Comparison of ENCODE assay signal across 9 cellular contexts in genomic region chr3:138944842-138945645, GRCh38. TPM values are rescaled to one million over a fixed set of nuclear protein-coding genes. Genes with fewer than 3 reads are reported as not detected.
A peak's percentile ranks its signal among the peaks of the same experiment; 100 is the strongest.
DNase-seq lines count a peak whose midpoint lies in the region; ATAC-seq, FAIRE-seq and TF ChIP-seq lines count a peak whose summit lies in the region.
"Had no signal": no experiment of that assay in that cellular context is flagged by ENCODE, and none has a peak within 500 bp of the region (broad histone marks: within the 10 kb centered on the region; RNA-seq: fewer than 3 reads in every experiment).

No MANE protein-coding gene starts in this region.

- H3K4me1 Mint-ChIP-seq in brain, result peaks cover 37% of the 10 kb centered on the region

- CTCF ChIA-PET in A549 (lab: Yijun Ruan, JAX), result interaction anchor here (0.6 to 2.1 kb wide), 8 partner anchors 9 to 526 kb away, joined by 3 to 15 read pairs (median 3); no protein-coding TSS in a partner anchor

- peak overlapping the region in 1 of 5 experiments; percentile 72 for H3K27ac Mint-ChIP-seq in brain

- WGBS in A549 (ENCODE audit: missing lambda C conversion rate), result 95% methylated on average over 66 of the region's 83 CpGs

- ATAC-seq in A549 (no peak), GM19328 (IDR thresholded peaks at IDR 0.05; ENCODE audit: unreplicated experiment) (no peak)

- H3K9me3 ChIP-seq in A549, result no peaks in the 10 kb centered on the region

- H3K9me3 Mint-ChIP-seq in brain, result no peaks in the 10 kb centered on the region

- H3K4me2 ChIP-seq in A549, result peak overlapping the region; percentile 85

- FAIRE-seq in A549 (lab: Jason Lieb, UNC) (no peak), urothelium cell line (lab: Jason Lieb, UNC) (no peak)
- FAIRE-seq: islet of Langerhans had no signal

- H3K36me3 Mint-ChIP-seq in brain, result no peaks in the 10 kb centered on the region

- TF ChIP-seq POLR2A in A549 (IDR thresholded peaks at IDR 0.05; ENCODE audit: low read length), result no peak

- H3K4me3 ChIP-seq in A549, result peak overlapping the region; percentile 63; the same call in 2 of the 3 replicates

- H3K4me3 Mint-ChIP-seq in brain, result peak overlapping the region; percentile 79 to 92 (median 84)

- no peak for TF ChIP-seq RAD21 in A549 (conservative IDR thresholded peaks at IDR 0.05 in 1 of 2, IDR thresholded peaks at IDR 0.05 in 1 of 2)

- H3K4me1 ChIP-seq in A549, result peaks cover 3% of the 10 kb centered on the region; the same call in 1 of the 3 replicates

- TF ChIP-seq CTCF in A549 (IDR thresholded peaks at IDR 0.05) (no peak), brain (conservative IDR thresholded peaks at IDR 0.05) (no peak)

- peaks cover 97% of the 10 kb centered on the region for H3K27me3 Mint-ChIP-seq in brain

- POLR2A ChIA-PET in A549 (lab: Yijun Ruan, JAX), result no interaction called here

- DNase-seq in A549 (ENCODE audit: low read depth in 1 of 2, low spot score in 1 of 2) (no peak), HuH-7.5 (ENCODE audit: low spot score) (peak; percentile 56), mesenteric fat pad (ENCODE audit: low spot score) (peak; percentile 85), urothelium cell line (ENCODE audit: low spot score) (no peak), SHP77 (lab: John Stamatoyannopoulos, UW) (no peak), dermis blood vessel endothelial cell (no peak)

- no peak for TF ChIP-seq EP300 in A549 (IDR thresholded peaks at IDR 0.05)

- H3K27ac ChIP-seq in A549, result peak overlapping the region in 1 of 2 experiments; percentile 89; a peak in 4 of 6 replicates

TF ChIP-seq in A549, 52 proteins besides CTCF, POLR2A, EP300 and RAD21:
- TF ChIP-seq TFCP2L1 (CRISPR knock-in tag; IDR thresholded peaks at IDR 0.05), result no peak
- TF ChIP-seq, protein P1, sequence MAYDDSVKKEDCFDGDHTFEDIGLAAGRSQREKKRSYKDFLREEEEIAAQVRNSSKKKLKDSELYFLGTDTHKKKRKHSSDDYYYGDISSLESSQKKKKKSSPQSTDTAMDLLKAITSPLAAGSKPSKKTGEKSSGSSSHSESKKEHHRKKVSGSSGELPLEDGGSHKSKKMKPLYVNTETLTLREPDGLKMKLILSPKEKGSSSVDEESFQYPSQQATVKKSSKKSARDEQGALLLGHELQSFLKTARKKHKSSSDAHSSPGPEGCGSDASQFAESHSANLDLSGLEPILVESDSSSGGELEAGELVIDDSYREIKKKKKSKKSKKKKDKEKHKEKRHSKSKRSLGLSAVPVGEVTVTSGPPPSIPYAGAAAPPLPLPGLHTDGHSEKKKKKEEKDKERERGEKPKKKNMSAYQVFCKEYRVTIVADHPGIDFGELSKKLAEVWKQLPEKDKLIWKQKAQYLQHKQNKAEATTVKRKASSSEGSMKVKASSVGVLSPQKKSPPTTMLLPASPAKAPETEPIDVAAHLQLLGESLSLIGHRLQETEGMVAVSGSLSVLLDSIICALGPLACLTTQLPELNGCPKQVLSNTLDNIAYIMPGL (CRISPR knock-in tag; IDR thresholded peaks at IDR 0.05; ENCODE audit: borderline replicate concordance), result no peak
- TF ChIP-seq ZSCAN20 (CRISPR knock-in tag; IDR thresholded peaks at IDR 0.05), result no peak
- TF ChIP-seq EHF (CRISPR knock-in tag; IDR thresholded peaks at IDR 0.05), result no peak
- TF ChIP-seq, protein P2, sequence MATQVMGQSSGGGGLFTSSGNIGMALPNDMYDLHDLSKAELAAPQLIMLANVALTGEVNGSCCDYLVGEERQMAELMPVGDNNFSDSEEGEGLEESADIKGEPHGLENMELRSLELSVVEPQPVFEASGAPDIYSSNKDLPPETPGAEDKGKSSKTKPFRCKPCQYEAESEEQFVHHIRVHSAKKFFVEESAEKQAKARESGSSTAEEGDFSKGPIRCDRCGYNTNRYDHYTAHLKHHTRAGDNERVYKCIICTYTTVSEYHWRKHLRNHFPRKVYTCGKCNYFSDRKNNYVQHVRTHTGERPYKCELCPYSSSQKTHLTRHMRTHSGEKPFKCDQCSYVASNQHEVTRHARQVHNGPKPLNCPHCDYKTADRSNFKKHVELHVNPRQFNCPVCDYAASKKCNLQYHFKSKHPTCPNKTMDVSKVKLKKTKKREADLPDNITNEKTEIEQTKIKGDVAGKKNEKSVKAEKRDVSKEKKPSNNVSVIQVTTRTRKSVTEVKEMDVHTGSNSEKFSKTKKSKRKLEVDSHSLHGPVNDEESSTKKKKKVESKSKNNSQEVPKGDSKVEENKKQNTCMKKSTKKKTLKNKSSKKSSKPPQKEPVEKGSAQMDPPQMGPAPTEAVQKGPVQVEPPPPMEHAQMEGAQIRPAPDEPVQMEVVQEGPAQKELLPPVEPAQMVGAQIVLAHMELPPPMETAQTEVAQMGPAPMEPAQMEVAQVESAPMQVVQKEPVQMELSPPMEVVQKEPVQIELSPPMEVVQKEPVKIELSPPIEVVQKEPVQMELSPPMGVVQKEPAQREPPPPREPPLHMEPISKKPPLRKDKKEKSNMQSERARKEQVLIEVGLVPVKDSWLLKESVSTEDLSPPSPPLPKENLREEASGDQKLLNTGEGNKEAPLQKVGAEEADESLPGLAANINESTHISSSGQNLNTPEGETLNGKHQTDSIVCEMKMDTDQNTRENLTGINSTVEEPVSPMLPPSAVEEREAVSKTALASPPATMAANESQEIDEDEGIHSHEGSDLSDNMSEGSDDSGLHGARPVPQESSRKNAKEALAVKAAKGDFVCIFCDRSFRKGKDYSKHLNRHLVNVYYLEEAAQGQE (IDR thresholded peaks at IDR 0.05), result no peak
- TF ChIP-seq HOXB5 (CRISPR knock-in tag; IDR thresholded peaks at IDR 0.05), result no peak
- TF ChIP-seq JUN (IDR thresholded peaks at IDR 0.05), result no peak
- no peak for TF ChIP-seq MAX (IDR thresholded peaks at IDR 0.05)
- TF ChIP-seq CBX2 (IDR thresholded peaks at IDR 0.05; ENCODE audit: borderline replicate concordance, low read depth), result no peak

RNA-seq across cellular contexts. Expression of gene FOXL2, which starts 1.9 kb away (rescaled TPM):
- polyA plus RNA-seq in A549 (2011; rRNA removed) (0.90 and 1.2 TPM in 2 replicates), A549 (2017; fragmentation: RNase III; extraction: RNeasy Plus Mini Kit Qiagen cat#74134 plus additional on column Dnase treatment) (2.7 to 3.6 TPM (median 3.1 TPM) in 3 replicates), brain (ENCODE audit: insufficient read depth, low read depth, low replicate concordance) (not detected)
- 1.7 and 2.8 TPM in 2 replicates for polyA plus RNA-seq in A549 (2012; cell fraction: cytosol; rRNA removed)
- polyA plus RNA-seq in A549 (2012; cell fraction: nucleus; rRNA removed), result 2.6 and 3.0 TPM in 2 replicates
- 0.91 and 1.0 TPM in 2 replicates for polyA minus RNA-seq in A549 (2011; rRNA and poly(A)+ RNA removed)
- total RNA-seq in mesenteric fat pad (not detected), dermis blood vessel endothelial cell (not detected in 2 replicates)

RNA-seq across cellular contexts. Expression of gene FOXL2NB, which starts 2.0 kb away (rescaled TPM):
- polyA plus RNA-seq in A549 (2011; rRNA removed), result 2.2 and 2.3 TPM in 2 replicates
- polyA plus RNA-seq in A549 (2012; cell fraction: cytosol; rRNA removed), result 1.2 and 2.0 TPM in 2 replicates
- 4.4 and 4.9 TPM in 2 replicates for polyA plus RNA-seq in A549 (2012; cell fraction: nucleus; rRNA removed)
- polyA plus RNA-seq in A549 (2017; fragmentation: RNase III; extraction: RNeasy Plus Mini Kit Qiagen cat#74134 plus additional on column Dnase treatment), result 2.6 to 3.5 TPM (median 3.2 TPM) in 3 replicates
- 1.9 and 3.3 TPM in 2 replicates for polyA minus RNA-seq in A549 (2011; rRNA and poly(A)+ RNA removed)
- not detected for polyA plus RNA-seq in brain (ENCODE audit: insufficient read depth, low read depth, low replicate concordance)
- not detected for total RNA-seq in mesenteric fat pad
- total RNA-seq in dermis blood vessel endothelial cell, result under 0.01 TPM in 1 of 2 replicates, not detected in the other

Comparison
In these comparisons a context has a peak if more than half of its experiments do, and no peak if none do; other contexts are left out.
1. DNase-seq: peak in HuH-7.5 (single experiment) and mesenteric fat pad (single experiment); none in A549 (0 of 2), urothelium cell line (single experiment), SHP77 (0 of 2) and dermis blood vessel endothelial cell (single experiment).